Comparison of ENCODE assay signal across 8 cellular contexts in genomic region chr12:12788675-12789368, GRCh38. TPM values are rescaled to one million over a fixed set of nuclear protein-coding genes. Genes with fewer than 3 reads are reported as not detected.
A peak's percentile ranks its signal among the peaks of the same experiment; 100 is the strongest.
DNase-seq lines count a peak whose midpoint lies in the region; ATAC-seq, FAIRE-seq and TF ChIP-seq lines count a peak whose summit lies in the region.

No MANE protein-coding gene starts in this region.

- H3K27ac Mint-ChIP-seq in Calu3 (ENCODE audit: unreplicated experiment) (peak overlapping the region; percentile 78), type B pancreatic cell (peak overlapping the region; percentile 84)
- H3K27ac Mint-ChIP-seq in activated T-helper 2 cell treated with anti-CD3 and anti-CD28 coated beads, Interferon-gamma antibody, Interleukin-2, Interleukin-4, amounts not matched to agents 10 μg/mL and 5 μg/mL and 100 μg/mL, durations not matched to agents 14 hours and 24 hours and 36 hours, result peak overlapping the region; percentile 87

- FAIRE-seq in RCC 7860 (lab: Jason Lieb, UNC), result peak; percentile 76

- H3K27me3 Mint-ChIP-seq in Calu3 (ENCODE audit: unreplicated experiment) (no peaks in the 10 kb centered on the region), type B pancreatic cell (peaks cover 18% of the 10 kb centered on the region)
- no peaks in the 10 kb centered on the region for H3K27me3 Mint-ChIP-seq in activated T-helper 2 cell treated with anti-CD3 and anti-CD28 coated beads, Interferon-gamma antibody, Interleukin-2, Interleukin-4, amounts not matched to agents 10 μg/mL and 5 μg/mL and 100 μg/mL, durations not matched to agents 14 hours and 24 hours and 36 hours (ENCODE audit: low read depth)

- H3K4me3 Mint-ChIP-seq in Calu3 (ENCODE audit: low read depth, unreplicated experiment) (no peak overlapping the region), type B pancreatic cell (peak overlapping the region; percentile 87)
- peak overlapping the region; percentile 79 for H3K4me3 Mint-ChIP-seq in activated T-helper 2 cell treated with anti-CD3 and anti-CD28 coated beads, Interferon-gamma antibody, Interleukin-2, Interleukin-4, amounts not matched to agents 10 μg/mL and 5 μg/mL and 100 μg/mL, durations not matched to agents 14 hours and 24 hours and 36 hours (ENCODE audit: low read depth)

- intact Hi-C loops in Calu3 (cut with micrococcal nuclease; ENCODE audit: unreplicated experiment), result loop anchor here (1.0 to 5.0 kb wide), 4 partner anchors 15 to 194 kb away; partner anchors contain the start of gene GPRC5A
- intact Hi-C loops in activated T-helper 2 cell treated with anti-CD3 and anti-CD28 coated beads, Interferon-gamma antibody, Interleukin-2, Interleukin-4, amounts not matched to agents 10 μg/mL and 5 μg/mL and 100 μg/mL, durations not matched to agents 14 hours and 24 hours and 36 hours (cut with micrococcal nuclease), result loop anchor here (1.0 to 10.0 kb wide), 10 partner anchors 24 to 423 kb away; partner anchors contain the start of genes DDX47, EMP1, GSG1 and HEBP1

- H3K36me3 Mint-ChIP-seq in Calu3 (ENCODE audit: insufficient read depth, unreplicated experiment) (peaks cover 15% of the 10 kb centered on the region), type B pancreatic cell (no peaks in the 10 kb centered on the region)
- H3K36me3 Mint-ChIP-seq in activated T-helper 2 cell treated with anti-CD3 and anti-CD28 coated beads, Interferon-gamma antibody, Interleukin-2, Interleukin-4, amounts not matched to agents 10 μg/mL and 5 μg/mL and 100 μg/mL, durations not matched to agents 14 hours and 24 hours and 36 hours (ENCODE audit: low read depth), result peaks cover 2% of the 10 kb centered on the region

- H3K9me3 Mint-ChIP-seq in Calu3 (ENCODE audit: low read depth, unreplicated experiment), result no peaks in the 10 kb centered on the region
- no peaks in the 10 kb centered on the region for H3K9me3 Mint-ChIP-seq in activated T-helper 2 cell treated with anti-CD3 and anti-CD28 coated beads, Interferon-gamma antibody, Interleukin-2, Interleukin-4, amounts not matched to agents 10 μg/mL and 5 μg/mL and 100 μg/mL, durations not matched to agents 14 hours and 24 hours and 36 hours
- no peaks in the 10 kb centered on the region for H3K9me3 Mint-ChIP-seq in type B pancreatic cell

- H3K4me2 ChIP-seq in KMS-11, result peak overlapping the region; percentile 3; the same call in 1 of the 2 replicates

- no peaks in the 10 kb centered on the region for H4K20me1 ChIP-seq in KMS-11 (ENCODE audit: insufficient read depth)

- H3K79me2 ChIP-seq in KMS-11 (ENCODE audit: insufficient read depth, low read depth), result peaks cover 3% of the 10 kb centered on the region; the same call in 1 of the 2 replicates

- no peak overlapping the region for H2AFZ ChIP-seq in KMS-11 (ENCODE audit: low read depth)

- H3K36me3 ChIP-seq in KMS-11 (ENCODE audit: insufficient read depth), result no peaks in the 10 kb centered on the region

- H3K27me3 ChIP-seq in KMS-11 (ENCODE audit: insufficient read depth, low read depth), result no peaks in the 10 kb centered on the region

- H3K4me1 Mint-ChIP-seq in Calu3 (ENCODE audit: low read depth, unreplicated experiment) (peaks cover 50% of the 10 kb centered on the region), type B pancreatic cell (ENCODE audit: unreplicated experiment) (peaks cover 38% of the 10 kb centered on the region)
- H3K4me1 Mint-ChIP-seq in activated T-helper 2 cell treated with anti-CD3 and anti-CD28 coated beads, Interferon-gamma antibody, Interleukin-2, Interleukin-4, amounts not matched to agents 10 μg/mL and 5 μg/mL and 100 μg/mL, durations not matched to agents 14 hours and 24 hours and 36 hours (ENCODE audit: low read depth), result peaks cover 34% of the 10 kb centered on the region

- H3K27ac ChIP-seq in KMS-11, result 0 out of 2 replicates have a peak overlapping the region, but pooled peaks have one; percentile 11

- no peak overlapping the region for H3K9ac ChIP-seq in KMS-11

- CTCF ChIA-PET in Calu3 (lab: Charles Lee), result interaction anchor here (0.6 to 2.7 kb wide), 7 partner anchors 9 to 187 kb away, joined by 3 to 17 read pairs (median 6); partner anchors contain the start of gene DDX47

- TF ChIP-seq CTCF in Calu3 (IDR thresholded peaks at IDR 0.05; ENCODE audit: unreplicated experiment) (peak; percentile 67), KMS-11 (conservative IDR thresholded peaks at IDR 0.05; ENCODE audit: low read depth, low read length) (peak; percentile 83), type B pancreatic cell (conservative IDR thresholded peaks at IDR 0.05) (peak; percentile 92)

- H3K4me3 ChIP-seq in KMS-11 (IDR thresholded peaks at IDR 0.05; ENCODE audit: insufficient read depth, low read depth, low read length), result no peak overlapping the region

- ATAC-seq in GM21423 (IDR thresholded peaks at IDR 0.05; ENCODE audit: unreplicated experiment), result peak; percentile 59

- peaks cover 34% of the 10 kb centered on the region for H3K4me1 ChIP-seq in KMS-11 (ENCODE audit: low read depth, poor library complexity, severe bottlenecking)

- DNase-seq in Calu3, result peak; percentile 70
- DNase-seq in RCC 7860 (ENCODE audit: low spot score), result peak; percentile 58
- DNase-seq in activated T-helper 2 cell treated with anti-CD3 and anti-CD28 coated beads, Interferon-gamma antibody, Interleukin-2, Interleukin-4, amounts not matched to agents 10 μg/mL and 5 μg/mL and 100 μg/mL, durations not matched to agents 14 hours and 24 hours and 36 hours (ENCODE audit: low spot score), result peak; percentile 48
- DNase-seq in fibroblast of the conjunctiva (ENCODE audit: low read depth), result peak; percentile 74
- peak in 41 of 56 donors; percentile 5 to 83 (median 30) for DNase-seq in nucleus accumbens (lab: John Stamatoyannopoulos, UW)
- no peak for DNase-seq in type B pancreatic cell (ENCODE audit: extremely low spot score, unreplicated experiment)

- BruUV-seq in Calu3 (replicated peaks; lab: Mats Ljungman, UMichigan), result no TSS peak

RNA-seq across cellular contexts. Expression of gene APOLD1, which starts 3.4 kb away (rescaled TPM):
- total RNA-seq in Calu3 (2022), result 5.2 and 5.3 TPM in 2 replicates
- 5.3 and 6.0 TPM in 2 replicates for total RNA-seq in activated T-helper 2 cell treated with anti-CD3 and anti-CD28 coated beads, Interferon-gamma antibody, Interleukin-2, Interleukin-4, amounts not matched to agents 10 μg/mL and 5 μg/mL and 100 μg/mL, durations not matched to agents 14 hours and 24 hours and 36 hours
- total RNA-seq in type B pancreatic cell (ENCODE audit: low replicate concordance), result 2.9 and 5.6 TPM in 2 replicates

RNA-seq across cellular contexts. Expression of gene DDX47, which starts 24.3 kb away (rescaled TPM):
- total RNA-seq in Calu3 (2022), result 60.2 and 60.5 TPM in 2 replicates
- total RNA-seq in activated T-helper 2 cell treated with anti-CD3 and anti-CD28 coated beads, Interferon-gamma antibody, Interleukin-2, Interleukin-4, amounts not matched to agents 10 μg/mL and 5 μg/mL and 100 μg/mL, durations not matched to agents 14 hours and 24 hours and 36 hours, result 114 and 120 TPM in 2 replicates
- total RNA-seq in type B pancreatic cell (ENCODE audit: low replicate concordance), result 73.0 and 142 TPM in 2 replicates
